In genomic region chr3:108662141-108662738, GRCh38 we compare ENCODE assay signal across 8 cellular contexts.
DNase-seq lines count a peak whose midpoint lies in the region; ATAC-seq, FAIRE-seq and TF ChIP-seq lines count a peak whose summit lies in the region.

No MANE protein-coding gene starts in this region.

- TF ChIP-seq CTCF in AG04450 (IDR thresholded peaks at IDR 0.05; ENCODE audit: low read depth, low read length), result peak; percentile 72

- H3K4me3 ChIP-seq in AG04450 (ENCODE audit: low read depth, low read length), result no peak overlapping the region

- no peaks in the 10 kb centered on the region for H3K9me3 ChIP-seq in AG04450 (ENCODE audit: control insufficient read depth, insufficient read depth, low read length)

- H3K9me3 Mint-ChIP-seq in memory B cell, result no peaks in the 10 kb centered on the region

- H3K27me3 Mint-ChIP-seq in memory B cell, result no peaks in the 10 kb centered on the region

- peaks cover 2% of the 10 kb centered on the region for H3K4me1 Mint-ChIP-seq in memory B cell

- POLR2A ChIA-PET in AG04450 (lab: Yijun Ruan, JAX), result no interaction called here

- no peak overlapping the region for H3K27ac ChIP-seq in AG04450 (ENCODE audit: low read depth, low read length)

- no peak overlapping the region for H3K4me3 Mint-ChIP-seq in memory B cell

- CTCF ChIA-PET in AG04450 (lab: Charles Lee), result interaction anchor here (0.6 to 6.0 kb wide), 31 partner anchors 10 to 421 kb away, joined by 3 to 184 read pairs (median 4); no protein-coding TSS in a partner anchor

- ATAC-seq in GM18498 (IDR thresholded peaks at IDR 0.05; ENCODE audit: unreplicated experiment), result peak; percentile 77
- ATAC-seq in HG03066 (IDR thresholded peaks at IDR 0.05; ENCODE audit: low read depth, unreplicated experiment), result peak; percentile 86
- peak; percentile 78 for ATAC-seq in memory B cell (ENCODE audit: low read depth)

- FAIRE-seq in TTC549 (lab: Jason Lieb, UNC), result peak; percentile 77

- DNase-seq in AG04450 (ENCODE audit: low read depth, low spot score) (peak; percentile 63), NCI-H2171 (lab: John Stamatoyannopoulos, UW) (peak; percentile 72), dermis microvascular lymphatic vessel endothelial cell (ENCODE audit: low read depth in 2 of 2) (peak; percentile 73 to 74), memory B cell (ENCODE audit: low spot score in 2 of 2) (peak; percentile 17 to 65), stromal cell of bone marrow (ENCODE audit: low read depth) (peak; percentile 63)

- peaks cover 4% of the 10 kb centered on the region for H3K36me3 Mint-ChIP-seq in memory B cell

- no peak overlapping the region for H3K27ac Mint-ChIP-seq in memory B cell

- H3K27me3 ChIP-seq in AG04450 (ENCODE audit: control insufficient read depth, insufficient read depth, low read length), result no peaks in the 10 kb centered on the region
